In genomic region chr3:196739671-196740475, GRCh38 we compare ENCODE assay signal across 1 cellular context.
TF ChIP-seq lines count a peak whose summit lies in the region.

Gene PAK2, plus strand, starts transcription at chr3:196739857. Its CDS starts 42,790 bp downstream, at chr3:196782647.

TF ChIP-seq in HepG2, 621 proteins besides CTCF, POLR2A, EP300 and RAD21 (continued from another document and continues in another):
- no peak for TF ChIP-seq SMAD1 (CRISPR knock-in tag; IDR thresholded peaks at IDR 0.05; ENCODE audit: borderline replicate concordance, low read depth)
- 0 out of 2 replicates have a peak, but pooled peaks have one; percentile 37 for TF ChIP-seq AKAP8 (CRISPR knock-in tag; IDR thresholded peaks at IDR 0.05)
- no peak for TF ChIP-seq MATR3 (CRISPR knock-in tag; IDR thresholded peaks at IDR 0.05)
- no peak for TF ChIP-seq RFX5 (IDR thresholded peaks at IDR 0.05; ENCODE audit: low read depth, low read length)
- no peak for TF ChIP-seq ZNF414 (CRISPR knock-in tag; IDR thresholded peaks at IDR 0.05)
- no peak for TF ChIP-seq ZNF720 (CRISPR knock-in tag; IDR thresholded peaks at IDR 0.05)
- no peak for TF ChIP-seq RORA (CRISPR knock-in tag; IDR thresholded peaks at IDR 0.05)
- no peak for TF ChIP-seq THAP7 (CRISPR knock-in tag; IDR thresholded peaks at IDR 0.05)
- TF ChIP-seq, protein P1, sequence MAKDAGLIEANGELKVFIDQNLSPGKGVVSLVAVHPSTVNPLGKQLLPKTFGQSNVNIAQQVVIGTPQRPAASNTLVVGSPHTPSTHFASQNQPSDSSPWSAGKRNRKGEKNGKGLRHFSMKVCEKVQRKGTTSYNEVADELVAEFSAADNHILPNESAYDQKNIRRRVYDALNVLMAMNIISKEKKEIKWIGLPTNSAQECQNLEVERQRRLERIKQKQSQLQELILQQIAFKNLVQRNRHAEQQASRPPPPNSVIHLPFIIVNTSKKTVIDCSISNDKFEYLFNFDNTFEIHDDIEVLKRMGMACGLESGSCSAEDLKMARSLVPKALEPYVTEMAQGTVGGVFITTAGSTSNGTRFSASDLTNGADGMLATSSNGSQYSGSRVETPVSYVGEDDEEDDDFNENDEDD (CRISPR knock-in tag; IDR thresholded peaks at IDR 0.05; ENCODE audit: borderline replicate concordance) = no peak
- no peak for TF ChIP-seq IRX3 (CRISPR knock-in tag; IDR thresholded peaks at IDR 0.05; ENCODE audit: borderline replicate concordance, low read depth)
- TF ChIP-seq ZMAT3 (CRISPR knock-in tag; conservative IDR thresholded peaks at IDR 0.05) = peak; percentile 91
- no peak for TF ChIP-seq ZFP37 (CRISPR knock-in tag; IDR thresholded peaks at IDR 0.05; ENCODE audit: borderline replicate concordance)
- no peak for TF ChIP-seq HOXA7 (CRISPR knock-in tag; IDR thresholded peaks at IDR 0.05)
- TF ChIP-seq FOXK2 (IDR thresholded peaks at IDR 0.05) = no peak
- no peak; the same call in 1 of the 2 replicates for TF ChIP-seq ZBTB42 (CRISPR knock-in tag; IDR thresholded peaks at IDR 0.05)
- TF ChIP-seq ZNF614 (CRISPR knock-in tag; IDR thresholded peaks at IDR 0.05; ENCODE audit: borderline replicate concordance) = 0 out of 2 replicates have a peak, but pooled peaks have one; percentile 40
- TF ChIP-seq ZNF672 (CRISPR knock-in tag; IDR thresholded peaks at IDR 0.05) = no peak
- TF ChIP-seq SIN3B (IDR thresholded peaks at IDR 0.05; ENCODE audit: low read length) = no peak
- no peak for TF ChIP-seq ZNF136 (CRISPR knock-in tag; IDR thresholded peaks at IDR 0.05; ENCODE audit: low read depth)
- TF ChIP-seq FOXP1 (IDR thresholded peaks at IDR 0.05) = no peak
- TF ChIP-seq FOXP1 (CRISPR knock-in tag; IDR thresholded peaks at IDR 0.05) = no peak
- TF ChIP-seq ZBTB7B (CRISPR knock-in tag; IDR thresholded peaks at IDR 0.05) = no peak
- TF ChIP-seq REL (CRISPR knock-in tag; conservative IDR thresholded peaks at IDR 0.05) = no peak
- no peak for TF ChIP-seq ZBTB8A (CRISPR knock-in tag; IDR thresholded peaks at IDR 0.05; ENCODE audit: borderline replicate concordance, low read depth)
- no peak for TF ChIP-seq ZNF124 (CRISPR knock-in tag; IDR thresholded peaks at IDR 0.05)
- TF ChIP-seq YY1 (IDR thresholded peaks at IDR 0.05; ENCODE audit: insufficient read depth, insufficient replicate concordance, low read depth, low read length) = peak; percentile 89
- no peak for TF ChIP-seq ZBTB20 (CRISPR knock-in tag; IDR thresholded peaks at IDR 0.05; ENCODE audit: borderline replicate concordance, low read depth)
- TF ChIP-seq ZNF660 (CRISPR knock-in tag; IDR thresholded peaks at IDR 0.05; ENCODE audit: borderline replicate concordance, low read depth) = no peak
- TF ChIP-seq MIER2 (CRISPR knock-in tag; IDR thresholded peaks at IDR 0.05) = no peak
- no peak; the same call in 1 of the 2 replicates for TF ChIP-seq ELF1 (CRISPR knock-in tag; IDR thresholded peaks at IDR 0.05)
- no peak; the same call in 1 of the 2 replicates for TF ChIP-seq ZNF276 (CRISPR knock-in tag; IDR thresholded peaks at IDR 0.05; ENCODE audit: low read depth)
- TF ChIP-seq ZKSCAN5 (CRISPR knock-in tag; IDR thresholded peaks at IDR 0.05) = no peak
- TF ChIP-seq FIP1L1 (IDR thresholded peaks at IDR 0.05; ENCODE audit: borderline replicate concordance, insufficient read depth, low read depth, low read length) = no peak
- no peak for TF ChIP-seq ZNF335 (CRISPR knock-in tag; IDR thresholded peaks at IDR 0.05)
- TF ChIP-seq ZBTB14 (CRISPR knock-in tag; IDR thresholded peaks at IDR 0.05) = no peak
- no peak for TF ChIP-seq NONO (IDR thresholded peaks at IDR 0.05)
- peak; percentile 62; the same call in 1 of the 2 replicates for TF ChIP-seq NONO (CRISPR knock-in tag; conservative IDR thresholded peaks at IDR 0.05)
- peak; percentile 45; the same call in 1 of the 2 replicates for TF ChIP-seq CBX5 (CRISPR knock-in tag; IDR thresholded peaks at IDR 0.05; ENCODE audit: borderline replicate concordance)
- TF ChIP-seq ZNF292 (CRISPR knock-in tag; IDR thresholded peaks at IDR 0.05; ENCODE audit: borderline replicate concordance, low read depth) = no peak
- TF ChIP-seq NR2F1 (CRISPR knock-in tag; IDR thresholded peaks at IDR 0.05) = no peak
- TF ChIP-seq ZSCAN21 (CRISPR knock-in tag; IDR thresholded peaks at IDR 0.05; ENCODE audit: borderline replicate concordance) = peak; percentile 35; the same call in 1 of the 2 replicates
- TF ChIP-seq, protein P2, sequence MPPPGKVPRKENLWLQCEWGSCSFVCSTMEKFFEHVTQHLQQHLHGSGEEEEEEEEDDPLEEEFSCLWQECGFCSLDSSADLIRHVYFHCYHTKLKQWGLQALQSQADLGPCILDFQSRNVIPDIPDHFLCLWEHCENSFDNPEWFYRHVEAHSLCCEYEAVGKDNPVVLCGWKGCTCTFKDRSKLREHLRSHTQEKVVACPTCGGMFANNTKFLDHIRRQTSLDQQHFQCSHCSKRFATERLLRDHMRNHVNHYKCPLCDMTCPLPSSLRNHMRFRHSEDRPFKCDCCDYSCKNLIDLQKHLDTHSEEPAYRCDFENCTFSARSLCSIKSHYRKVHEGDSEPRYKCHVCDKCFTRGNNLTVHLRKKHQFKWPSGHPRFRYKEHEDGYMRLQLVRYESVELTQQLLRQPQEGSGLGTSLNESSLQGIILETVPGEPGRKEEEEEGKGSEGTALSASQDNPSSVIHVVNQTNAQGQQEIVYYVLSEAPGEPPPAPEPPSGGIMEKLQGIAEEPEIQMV (CRISPR knock-in tag; IDR thresholded peaks at IDR 0.05; ENCODE audit: low read depth) = no peak
- TF ChIP-seq CEBPG (CRISPR knock-in tag; IDR thresholded peaks at IDR 0.05) = no peak
- 0 out of 2 replicates have a peak, but pooled peaks have one; percentile 55 for TF ChIP-seq ZC3H4 (CRISPR knock-in tag; IDR thresholded peaks at IDR 0.05; ENCODE audit: borderline replicate concordance)
- TF ChIP-seq TRAFD1 (CRISPR knock-in tag; IDR thresholded peaks at IDR 0.05; ENCODE audit: borderline replicate concordance) = no peak
- no peak for TF ChIP-seq ZNF780A (CRISPR knock-in tag; IDR thresholded peaks at IDR 0.05)
- TF ChIP-seq DDIT3 (CRISPR knock-in tag; IDR thresholded peaks at IDR 0.05) = no peak
- TF ChIP-seq, protein P3, sequence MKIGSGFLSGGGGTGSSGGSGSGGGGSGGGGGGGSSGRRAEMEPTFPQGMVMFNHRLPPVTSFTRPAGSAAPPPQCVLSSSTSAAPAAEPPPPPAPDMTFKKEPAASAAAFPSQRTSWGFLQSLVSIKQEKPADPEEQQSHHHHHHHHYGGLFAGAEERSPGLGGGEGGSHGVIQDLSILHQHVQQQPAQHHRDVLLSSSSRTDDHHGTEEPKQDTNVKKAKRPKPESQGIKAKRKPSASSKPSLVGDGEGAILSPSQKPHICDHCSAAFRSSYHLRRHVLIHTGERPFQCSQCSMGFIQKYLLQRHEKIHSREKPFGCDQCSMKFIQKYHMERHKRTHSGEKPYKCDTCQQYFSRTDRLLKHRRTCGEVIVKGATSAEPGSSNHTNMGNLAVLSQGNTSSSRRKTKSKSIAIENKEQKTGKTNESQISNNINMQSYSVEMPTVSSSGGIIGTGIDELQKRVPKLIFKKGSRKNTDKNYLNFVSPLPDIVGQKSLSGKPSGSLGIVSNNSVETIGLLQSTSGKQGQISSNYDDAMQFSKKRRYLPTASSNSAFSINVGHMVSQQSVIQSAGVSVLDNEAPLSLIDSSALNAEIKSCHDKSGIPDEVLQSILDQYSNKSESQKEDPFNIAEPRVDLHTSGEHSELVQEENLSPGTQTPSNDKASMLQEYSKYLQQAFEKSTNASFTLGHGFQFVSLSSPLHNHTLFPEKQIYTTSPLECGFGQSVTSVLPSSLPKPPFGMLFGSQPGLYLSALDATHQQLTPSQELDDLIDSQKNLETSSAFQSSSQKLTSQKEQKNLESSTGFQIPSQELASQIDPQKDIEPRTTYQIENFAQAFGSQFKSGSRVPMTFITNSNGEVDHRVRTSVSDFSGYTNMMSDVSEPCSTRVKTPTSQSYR (CRISPR knock-in tag; IDR thresholded peaks at IDR 0.05; ENCODE audit: borderline replicate concordance) = no peak; the same call in 1 of the 2 replicates
- no peak for TF ChIP-seq GPBP1L1 (CRISPR knock-in tag; IDR thresholded peaks at IDR 0.05)
- no peak for TF ChIP-seq XBP1 (CRISPR knock-in tag; IDR thresholded peaks at IDR 0.05)
- no peak for TF ChIP-seq NR2F6 (IDR thresholded peaks at IDR 0.05)
- TF ChIP-seq NR2F6 (CRISPR knock-in tag; IDR thresholded peaks at IDR 0.05) = no peak
- no peak for TF ChIP-seq THAP8 (CRISPR knock-in tag; IDR thresholded peaks at IDR 0.05; ENCODE audit: borderline replicate concordance)
- no peak for TF ChIP-seq ZFAT (CRISPR knock-in tag; conservative IDR thresholded peaks at IDR 0.05)
- no peak for TF ChIP-seq ZNF549 (CRISPR knock-in tag; IDR thresholded peaks at IDR 0.05)
- no peak; the same call in 1 of the 2 replicates for TF ChIP-seq ZNF264 (CRISPR knock-in tag; IDR thresholded peaks at IDR 0.05)
- TF ChIP-seq SETDB1 (CRISPR knock-in tag; IDR thresholded peaks at IDR 0.05; ENCODE audit: borderline replicate concordance) = no peak
- TF ChIP-seq ZNF607 (CRISPR knock-in tag; IDR thresholded peaks at IDR 0.05; ENCODE audit: borderline replicate concordance) = peak; percentile 48; the same call in 1 of the 2 replicates
- TF ChIP-seq, protein P4, sequence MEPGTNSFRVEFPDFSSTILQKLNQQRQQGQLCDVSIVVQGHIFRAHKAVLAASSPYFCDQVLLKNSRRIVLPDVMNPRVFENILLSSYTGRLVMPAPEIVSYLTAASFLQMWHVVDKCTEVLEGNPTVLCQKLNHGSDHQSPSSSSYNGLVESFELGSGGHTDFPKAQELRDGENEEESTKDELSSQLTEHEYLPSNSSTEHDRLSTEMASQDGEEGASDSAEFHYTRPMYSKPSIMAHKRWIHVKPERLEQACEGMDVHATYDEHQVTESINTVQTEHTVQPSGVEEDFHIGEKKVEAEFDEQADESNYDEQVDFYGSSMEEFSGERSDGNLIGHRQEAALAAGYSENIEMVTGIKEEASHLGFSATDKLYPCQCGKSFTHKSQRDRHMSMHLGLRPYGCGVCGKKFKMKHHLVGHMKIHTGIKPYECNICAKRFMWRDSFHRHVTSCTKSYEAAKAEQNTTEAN (CRISPR knock-in tag; conservative IDR thresholded peaks at IDR 0.05) = 0 out of 2 replicates have a peak, but pooled peaks have one; percentile 61
